In genomic region chr5:69492391-69493234, GRCh38 we compare ENCODE assay signal across 1 cellular context.
TF ChIP-seq lines count a peak whose summit lies in the region.

A gene with protein sequence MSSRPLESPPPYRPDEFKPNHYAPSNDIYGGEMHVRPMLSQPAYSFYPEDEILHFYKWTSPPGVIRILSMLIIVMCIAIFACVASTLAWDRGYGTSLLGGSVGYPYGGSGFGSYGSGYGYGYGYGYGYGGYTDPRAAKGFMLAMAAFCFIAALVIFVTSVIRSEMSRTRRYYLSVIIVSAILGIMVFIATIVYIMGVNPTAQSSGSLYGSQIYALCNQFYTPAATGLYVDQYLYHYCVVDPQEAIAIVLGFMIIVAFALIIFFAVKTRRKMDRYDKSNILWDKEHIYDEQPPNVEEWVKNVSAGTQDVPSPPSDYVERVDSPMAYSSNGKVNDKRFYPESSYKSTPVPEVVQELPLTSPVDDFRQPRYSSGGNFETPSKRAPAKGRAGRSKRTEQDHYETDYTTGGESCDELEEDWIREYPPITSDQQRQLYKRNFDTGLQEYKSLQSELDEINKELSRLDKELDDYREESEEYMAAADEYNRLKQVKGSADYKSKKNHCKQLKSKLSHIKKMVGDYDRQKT (plus strand): TSS chr5:69492790. CDS start chr5:69504245, 11,455 bp downstream.

TF ChIP-seq in HepG2, 621 proteins besides CTCF, POLR2A, EP300 and RAD21 (continued from another document and continues in another):
- TF ChIP-seq ZBTB40 (IDR thresholded peaks at IDR 0.05) (no peak), ZBTB40 (CRISPR knock-in tag; IDR thresholded peaks at IDR 0.05) (peak; percentile 55), CC2D1A (CRISPR knock-in tag; IDR thresholded peaks at IDR 0.05) (no peak), SCMH1 (CRISPR knock-in tag; IDR thresholded peaks at IDR 0.05; ENCODE audit: borderline replicate concordance) (no peak), BHLHE40 (IDR thresholded peaks at IDR 0.05; ENCODE audit: low read length) (no peak; the same call in 1 of the 2 replicates), MTERF4 (CRISPR knock-in tag; IDR thresholded peaks at IDR 0.05) (peak; percentile 79), E2F5 (CRISPR knock-in tag; conservative IDR thresholded peaks at IDR 0.05) (peak; percentile 23; the same call in 1 of the 2 replicates), HOXA9 (CRISPR knock-in tag; IDR thresholded peaks at IDR 0.05; ENCODE audit: borderline replicate concordance) (no peak), ZNF549 (CRISPR knock-in tag; IDR thresholded peaks at IDR 0.05) (no peak), NCOR1 (IDR thresholded peaks at IDR 0.05; ENCODE audit: borderline replicate concordance, low read length) (no peak), ZNF691 (CRISPR knock-in tag; IDR thresholded peaks at IDR 0.05; ENCODE audit: borderline replicate concordance, low read depth) (peak; percentile 71; the same call in 1 of the 2 replicates), PHF20 (CRISPR knock-in tag; IDR thresholded peaks at IDR 0.05) (no peak), KLF6 (CRISPR knock-in tag; IDR thresholded peaks at IDR 0.05) (peak; percentile 52; the same call in 1 of the 2 replicates), NR2C2 (CRISPR knock-in tag; IDR thresholded peaks at IDR 0.05; ENCODE audit: borderline replicate concordance) (peak; percentile 56; the same call in 1 of the 2 replicates), NFE2 (CRISPR knock-in tag; IDR thresholded peaks at IDR 0.05) (no peak), ZFP90 (CRISPR knock-in tag; IDR thresholded peaks at IDR 0.05; ENCODE audit: borderline replicate concordance) (peak; percentile 83; the same call in 1 of the 2 replicates), PHF5A (CRISPR knock-in tag; IDR thresholded peaks at IDR 0.05; ENCODE audit: low read depth, unreplicated experiment) (no peak), ZNF501 (CRISPR knock-in tag; IDR thresholded peaks at IDR 0.05) (peak; percentile 77), ZNF660 (CRISPR knock-in tag; IDR thresholded peaks at IDR 0.05; ENCODE audit: borderline replicate concordance, low read depth) (no peak), NAIF1 (CRISPR knock-in tag; IDR thresholded peaks at IDR 0.05; ENCODE audit: borderline replicate concordance) (no peak; the same call in 1 of the 2 replicates), DNMT1 (CRISPR knock-in tag; IDR thresholded peaks at IDR 0.05) (peak; percentile 57; the same call in 1 of the 2 replicates), AKAP8 (CRISPR knock-in tag; IDR thresholded peaks at IDR 0.05) (peak; percentile 28; the same call in 1 of the 2 replicates), FOXA3 (CRISPR knock-in tag; IDR thresholded peaks at IDR 0.05) (peak; percentile 42; the same call in 1 of the 2 replicates), SP5 (CRISPR knock-in tag; IDR thresholded peaks at IDR 0.05; ENCODE audit: borderline replicate concordance, low read depth) (no peak; the same call in 1 of the 2 replicates), SNAI1 (CRISPR knock-in tag; IDR thresholded peaks at IDR 0.05; ENCODE audit: borderline replicate concordance) (peak; percentile 91; the same call in 1 of the 2 replicates), ZNF256 (CRISPR knock-in tag; conservative IDR thresholded peaks at IDR 0.05) (0 out of 2 replicates have a peak, but pooled peaks have one; percentile 8), AGO2 (optimal IDR thresholded peaks at IDR 0.05; ENCODE audit: low read depth, low read length) (peak; percentile 24), HNRNPUL1 (IDR thresholded peaks at IDR 0.05; ENCODE audit: low read depth, low read length) (no peak), ZMYM2 (CRISPR knock-in tag; IDR thresholded peaks at IDR 0.05) (no peak), ATF7-NPFF (CRISPR knock-in tag; IDR thresholded peaks at IDR 0.05; ENCODE audit: low read depth) (peak; percentile 75), ZNF670 (CRISPR knock-in tag; IDR thresholded peaks at IDR 0.05; ENCODE audit: borderline replicate concordance) (peak; percentile 6; the same call in 1 of the 2 replicates), KDM1A (CRISPR knock-in tag; IDR thresholded peaks at IDR 0.05) (0 out of 2 replicates have a peak, but pooled peaks have one; percentile 13), SRY (CRISPR knock-in tag; IDR thresholded peaks at IDR 0.05) (peak; percentile 91), GATAD1 (CRISPR knock-in tag; IDR thresholded peaks at IDR 0.05) (peak; percentile 72), ZNF564 (CRISPR knock-in tag; IDR thresholded peaks at IDR 0.05) (peak; percentile 80; the same call in 1 of the 2 replicates), YY1 (IDR thresholded peaks at IDR 0.05; ENCODE audit: insufficient read depth, insufficient replicate concordance, low read depth, low read length) (peak; percentile 48), THAP8 (CRISPR knock-in tag; IDR thresholded peaks at IDR 0.05; ENCODE audit: borderline replicate concordance) (no peak), ZNF891 (CRISPR knock-in tag; IDR thresholded peaks at IDR 0.05) (no peak; the same call in 1 of the 2 replicates), SATB2 (CRISPR knock-in tag; IDR thresholded peaks at IDR 0.05) (no peak), ZNF678 (CRISPR knock-in tag; IDR thresholded peaks at IDR 0.05) (no peak), ASH2L (IDR thresholded peaks at IDR 0.05; ENCODE audit: insufficient read length, low read depth, low read length) (peak; percentile 22), ZNF234 (CRISPR knock-in tag; conservative IDR thresholded peaks at IDR 0.05) (no peak), NCOA2 (CRISPR knock-in tag; IDR thresholded peaks at IDR 0.05) (peak; percentile 51), MBD4 (IDR thresholded peaks at IDR 0.05; ENCODE audit: borderline replicate concordance, low read length) (no peak), ETV5 (CRISPR knock-in tag; IDR thresholded peaks at IDR 0.05; ENCODE audit: borderline replicate concordance) (peak; percentile 66), ZNF224 (CRISPR knock-in tag; IDR thresholded peaks at IDR 0.05) (no peak; the same call in 1 of the 2 replicates), TARDBP (CRISPR knock-in tag; IDR thresholded peaks at IDR 0.05) (peak; percentile 63), MTF2 (CRISPR knock-in tag; IDR thresholded peaks at IDR 0.05; ENCODE audit: borderline replicate concordance) (no peak), ZIK1 (CRISPR knock-in tag; IDR thresholded peaks at IDR 0.05; ENCODE audit: borderline replicate concordance, low read depth) (peak; percentile 50; the same call in 1 of the 2 replicates), HNRNPLL (IDR thresholded peaks at IDR 0.05; ENCODE audit: low read depth, low read length, poor library complexity, severe bottlenecking) (peak; percentile 72), ZNF329 (CRISPR knock-in tag; IDR thresholded peaks at IDR 0.05; ENCODE audit: low read depth) (no peak), NRL (CRISPR knock-in tag; IDR thresholded peaks at IDR 0.05; ENCODE audit: borderline replicate concordance) (peak; percentile 41; the same call in 1 of the 2 replicates), ZFP36L1 (CRISPR knock-in tag; IDR thresholded peaks at IDR 0.05) (no peak)
- TF ChIP-seq, protein P1, sequence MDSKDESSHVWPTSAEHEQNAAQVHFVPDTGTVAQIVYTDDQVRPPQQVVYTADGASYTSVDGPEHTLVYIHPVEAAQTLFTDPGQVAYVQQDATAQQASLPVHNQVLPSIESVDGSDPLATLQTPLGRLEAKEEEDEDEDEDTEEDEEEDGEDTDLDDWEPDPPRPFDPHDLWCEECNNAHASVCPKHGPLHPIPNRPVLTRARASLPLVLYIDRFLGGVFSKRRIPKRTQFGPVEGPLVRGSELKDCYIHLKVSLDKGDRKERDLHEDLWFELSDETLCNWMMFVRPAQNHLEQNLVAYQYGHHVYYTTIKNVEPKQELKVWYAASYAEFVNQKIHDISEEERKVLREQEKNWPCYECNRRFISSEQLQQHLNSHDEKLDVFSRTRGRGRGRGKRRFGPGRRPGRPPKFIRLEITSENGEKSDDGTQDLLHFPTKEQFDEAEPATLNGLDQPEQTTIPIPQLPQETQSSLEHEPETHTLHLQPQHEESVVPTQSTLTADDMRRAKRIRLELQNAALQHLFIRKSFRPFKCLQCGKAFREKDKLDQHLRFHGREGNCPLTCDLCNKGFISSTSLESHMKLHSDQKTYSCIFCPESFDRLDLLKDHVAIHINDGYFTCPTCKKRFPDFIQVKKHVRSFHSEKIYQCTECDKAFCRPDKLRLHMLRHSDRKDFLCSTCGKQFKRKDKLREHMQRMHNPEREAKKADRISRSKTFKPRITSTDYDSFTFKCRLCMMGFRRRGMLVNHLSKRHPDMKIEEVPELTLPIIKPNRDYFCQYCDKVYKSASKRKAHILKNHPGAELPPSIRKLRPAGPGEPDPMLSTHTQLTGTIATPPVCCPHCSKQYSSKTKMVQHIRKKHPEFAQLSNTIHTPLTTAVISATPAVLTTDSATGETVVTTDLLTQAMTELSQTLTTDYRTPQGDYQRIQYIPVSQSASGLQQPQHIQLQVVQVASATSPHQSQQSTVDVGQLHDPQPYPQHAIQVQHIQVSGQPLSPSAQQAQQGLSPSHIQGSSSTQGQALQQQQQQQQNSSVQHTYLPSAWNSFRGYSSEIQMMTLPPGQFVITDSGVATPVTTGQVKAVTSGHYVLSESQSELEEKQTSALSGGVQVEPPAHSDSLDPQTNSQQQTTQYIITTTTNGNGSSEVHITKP (CRISPR knock-in tag; IDR thresholded peaks at IDR 0.05; ENCODE audit: low read depth), result peak; percentile 55
